In the genomic region with DNA sequence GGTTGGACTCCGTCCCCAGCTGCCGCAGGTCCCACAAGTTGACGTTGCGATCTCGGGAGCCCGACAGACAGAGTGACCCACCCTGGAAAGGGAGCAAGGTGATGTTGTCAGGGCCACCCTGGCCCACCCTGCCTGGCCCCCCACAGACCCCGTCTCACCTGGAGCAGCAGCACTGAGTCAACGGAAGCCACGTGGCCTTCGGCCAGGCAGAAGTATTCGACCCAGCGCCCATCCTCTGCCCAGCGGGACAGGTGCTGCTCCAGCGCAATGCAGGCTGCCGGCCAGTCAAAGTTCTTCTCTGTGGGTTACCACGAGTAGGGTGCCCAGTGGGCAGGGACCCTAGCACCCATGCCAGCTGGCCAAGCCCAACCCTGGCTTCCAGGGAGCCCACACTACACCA, we compare ENCODE assay signal across 28 cellular contexts. TPM values are rescaled to one million over a fixed set of nuclear protein-coding genes. Genes with fewer than 3 reads are reported as not detected.
A peak's percentile ranks its signal among the peaks of the same experiment; 100 is the strongest.
DNase-seq lines count a peak whose midpoint lies in the region; ATAC-seq and TF ChIP-seq lines count a peak whose summit lies in the region.
"Had no signal": no experiment of that assay in that cellular context is flagged by ENCODE, and none has a peak within 500 bp of the region (broad histone marks: within the 10 kb centered on the region; RNA-seq: fewer than 3 reads in every experiment).

No MANE protein-coding gene starts in this region.

- H3K4me1 Mint-ChIP-seq in activated T-cell treated with anti-CD3 and anti-CD28 coated beads, Interleukin-2, amount 50 U/mL, for 24 hours (ENCODE audit: low read depth), result peaks cover 27% of the 10 kb centered on the region
- H3K4me1 Mint-ChIP-seq in activated naive CD8-positive, alpha-beta T cell treated with anti-CD3 and anti-CD28 coated beads for 36 hours, result peaks cover 7% of the 10 kb centered on the region

- ATAC-seq in DND-41 (ENCODE audit: insufficient read depth, low read depth) (no peak), GM21515 (IDR thresholded peaks at IDR 0.05; ENCODE audit: unreplicated experiment) (no peak)
- ATAC-seq: heart left ventricle, pancreas had no signal

- DNase-seq in activated T-cell treated with anti-CD3 and anti-CD28 coated beads, Interleukin-2, amount 50 U/mL, for 24 hours, result no peak
- DNase-seq in activated T-cell treated with anti-CD3 and anti-CD28 coated beads for 4 hours (no peak), DND-41 (no peak), neuronal stem cell (ENCODE audit: low spot score) (no peak), hypothalamus (lab: John Stamatoyannopoulos, UW) (no peak), NCI-H1417 treated with DMSO at 0.1 percent for 48 hours (lab: John Stamatoyannopoulos, UW) (no peak)
- DNase-seq in activated naive CD8-positive, alpha-beta T cell treated with anti-CD3 and anti-CD28 coated beads for 36 hours, result no peak
- DNase-seq: brain microvascular endothelial cell; effector CD4-positive, alpha-beta T cell; erythroblast; heart left ventricle; mesenchymal stem cell; naive B cell; NCI-H1092 treated with DMSO at 0.1 percent for 48 hours; NCI-H2029 treated with DMSO at 0.1 percent for 48 hours; NCI-H345; NCI-H774; pancreas; stimulated activated CD4-positive, alpha-beta T cell treated with anti-CD3 and anti-CD28 coated beads, Interleukin-4, amount 100 ng/mL, for 4 hours; stimulated activated naive CD4-positive, alpha-beta T cell; T-helper 9 cell; testis; WERI-Rb-1 had no signal

- no peak for TF ChIP-seq CTCF in DND-41 (IDR thresholded peaks at IDR 0.05; ENCODE audit: borderline replicate concordance, extremely low read depth, low read length, poor library complexity, severe bottlenecking)

- H3K4ac ChIP-seq in neuronal stem cell (ENCODE audit: low read length), result no peak overlapping the region

- no peak overlapping the region for H3K18ac ChIP-seq in neuronal stem cell (ENCODE audit: low read length)

- H2AK5ac ChIP-seq in neuronal stem cell (ENCODE audit: low read depth, low read length), result no peak overlapping the region

- no peak overlapping the region for H4K8ac ChIP-seq in neuronal stem cell (ENCODE audit: low read depth, low read length)

- H3K4me3 Mint-ChIP-seq in activated T-cell treated with anti-CD3 and anti-CD28 coated beads, Interleukin-2, amount 50 U/mL, for 24 hours, result peak overlapping the region; percentile 87
- peak overlapping the region; percentile 87 for H3K4me3 Mint-ChIP-seq in activated naive CD8-positive, alpha-beta T cell treated with anti-CD3 and anti-CD28 coated beads for 36 hours
- H3K4me3 Mint-ChIP-seq: CD14-positive monocyte had no signal

- H3K23ac ChIP-seq in neuronal stem cell (ENCODE audit: low read depth, low read length, poor library complexity), result peak overlapping the region; percentile 5

- no peaks in the 10 kb centered on the region; the same call in 1 of the 2 replicates for H4K20me1 ChIP-seq in DND-41 (ENCODE audit: insufficient read depth, low read length)

- H3K9ac ChIP-seq in DND-41 (ENCODE audit: low read depth, low read length) (no peak overlapping the region), neuronal stem cell (ENCODE audit: low read depth, low read length, poor library complexity) (no peak overlapping the region)

- peaks cover 9% of the 10 kb centered on the region; the same call in 1 of the 2 replicates for H3K79me2 ChIP-seq in DND-41 (ENCODE audit: insufficient read depth, low read length)

- H4K91ac ChIP-seq in neuronal stem cell (ENCODE audit: low read depth, low read length, poor library complexity), result no peak overlapping the region

- H3K4me1 ChIP-seq in DND-41 (ENCODE audit: insufficient read depth, low read length) (peaks cover 44% of the 10 kb centered on the region), neuronal stem cell (ENCODE audit: control insufficient read depth in 2 of 2, insufficient read depth in 1 of 2, low read depth in 1 of 2, low read length in 2 of 2) (peaks cover 3% of the 10 kb centered on the region in 2 donors)

- H3K27ac Mint-ChIP-seq in activated T-cell treated with anti-CD3 and anti-CD28 coated beads, Interleukin-2, amount 50 U/mL, for 24 hours, result no peak overlapping the region
- no peak overlapping the region for H3K27ac Mint-ChIP-seq in activated naive CD8-positive, alpha-beta T cell treated with anti-CD3 and anti-CD28 coated beads for 36 hours

- H3K27ac ChIP-seq in DND-41 (ENCODE audit: low read length) (no peak overlapping the region), neuronal stem cell (replicated peaks; ENCODE audit: low read length) (no peak overlapping the region)
- H3K27ac ChIP-seq: brain microvascular endothelial cell, heart left ventricle, pancreas, right atrium auricular region, testis, WERI-Rb-1 had no signal

- no peak overlapping the region for H2BK15ac ChIP-seq in neuronal stem cell (ENCODE audit: low read length)

- WGBS in neuronal stem cell (ENCODE audit: extremely low coverage in 2 of 2, insufficient read length in 2 of 2, insufficient replicate concordance in 1 of 2), 2 donors, result no CpG with 5 or more reads among the region's 16 CpGs

- H3K79me1 ChIP-seq in neuronal stem cell (ENCODE audit: low read depth, low read length), result peaks cover 4% of the 10 kb centered on the region

- H2BK120ac ChIP-seq in neuronal stem cell (ENCODE audit: low read depth, low read length), result no peak overlapping the region

- peak overlapping the region; percentile 90; the same call in 1 of the 2 replicates for H3K4me2 ChIP-seq in DND-41 (ENCODE audit: insufficient read depth, low read length)
- H3K4me2 ChIP-seq in neuronal stem cell (ENCODE audit: insufficient read depth, low read length, poor library complexity, severe bottlenecking), result no peak overlapping the region

- H3K27me3 ChIP-seq in DND-41 (ENCODE audit: insufficient read depth, low read length, poor library complexity), result no peaks in the 10 kb centered on the region
- no peaks in the 10 kb centered on the region for H3K27me3 ChIP-seq in neuronal stem cell (ENCODE audit: control insufficient read depth in 3 of 3, insufficient read depth in 3 of 3, low read depth in 1 of 3, low read length in 3 of 3)
- H3K27me3 ChIP-seq: brain microvascular endothelial cell, heart left ventricle, pancreas, right atrium auricular region, testis had no signal

- H2BK12ac ChIP-seq in neuronal stem cell (ENCODE audit: low read length), result no peak overlapping the region

- H3K36me3 ChIP-seq in DND-41 (ENCODE audit: insufficient read depth, low read length) (peaks cover 15% of the 10 kb centered on the region), neuronal stem cell (replicated peaks in 1 of 2; ENCODE audit: control insufficient read depth in 2 of 2, insufficient read depth in 2 of 2, low read length in 2 of 2) (peaks cover 9 to 20% of the 10 kb centered on the region in 2 donors)
- H3K36me3 ChIP-seq: pancreas, right atrium auricular region had no signal

- H2AFZ ChIP-seq in DND-41 (ENCODE audit: low read depth, low read length) (no peak overlapping the region), neuronal stem cell (ENCODE audit: low read length) (no peak overlapping the region)

- no peak overlapping the region for H2BK5ac ChIP-seq in neuronal stem cell (ENCODE audit: low read length)

- H3K27me3 Mint-ChIP-seq in activated T-cell treated with anti-CD3 and anti-CD28 coated beads, Interleukin-2, amount 50 U/mL, for 24 hours, result no peaks in the 10 kb centered on the region
- no peaks in the 10 kb centered on the region for H3K27me3 Mint-ChIP-seq in activated naive CD8-positive, alpha-beta T cell treated with anti-CD3 and anti-CD28 coated beads for 36 hours
- H3K27me3 Mint-ChIP-seq: naive B cell had no signal

- H3K9me3 ChIP-seq in DND-41 (ENCODE audit: insufficient read depth, low read length, severe bottlenecking), result no peaks in the 10 kb centered on the region
- H3K9me3 ChIP-seq in neuronal stem cell (replicated peaks in 1 of 2; ENCODE audit: control insufficient read depth in 2 of 2, insufficient read depth in 1 of 2, low read depth in 1 of 2, low read length in 2 of 2), result no peaks in the 10 kb centered on the region
- H3K9me3 ChIP-seq: heart left ventricle, pancreas, right atrium auricular region, testis had no signal

- peaks cover 49% of the 10 kb centered on the region for H3K36me3 Mint-ChIP-seq in activated T-cell treated with anti-CD3 and anti-CD28 coated beads, Interleukin-2, amount 50 U/mL, for 24 hours (ENCODE audit: low read depth)
- peaks cover 10% of the 10 kb centered on the region for H3K36me3 Mint-ChIP-seq in activated naive CD8-positive, alpha-beta T cell treated with anti-CD3 and anti-CD28 coated beads for 36 hours
- H3K36me3 Mint-ChIP-seq: naive B cell had no signal

- H3K4me3 ChIP-seq in DND-41 (ENCODE audit: low read depth in 1 of 2, low read length in 2 of 2), result no peak overlapping the region
- peak overlapping the region; percentile 23 to 99 for H3K4me3 ChIP-seq in neuronal stem cell (ENCODE audit: low read length in 2 of 2)
- H3K4me3 ChIP-seq: pancreas, right atrium auricular region, testis had no signal

- H3K14ac ChIP-seq in neuronal stem cell (ENCODE audit: low read length), result no peak overlapping the region

- H3K9me3 Mint-ChIP-seq in activated T-cell treated with anti-CD3 and anti-CD28 coated beads, Interleukin-2, amount 50 U/mL, for 24 hours, result no peaks in the 10 kb centered on the region
- H3K9me3 Mint-ChIP-seq in activated naive CD8-positive, alpha-beta T cell treated with anti-CD3 and anti-CD28 coated beads for 36 hours, result no peaks in the 10 kb centered on the region
- H3K9me3 Mint-ChIP-seq: CD14-positive monocyte, naive B cell had no signal

RNA-seq across cellular contexts. Expression of a gene that starts 1.8 kb away (rescaled TPM):
- total RNA-seq in activated naive CD8-positive, alpha-beta T cell treated with anti-CD3 and anti-CD28 coated beads for 36 hours, result 10 to 100 TPM; 13.1 to 13.4 TPM
- polyA plus RNA-seq in neuronal stem cell (2013, experiment 1 of 2), result 11.2 TPM
- 11.1 TPM for polyA plus RNA-seq in neuronal stem cell (2013, experiment 2 of 2)

RNA-seq across cellular contexts. Expression of a gene that starts 6.8 kb away (rescaled TPM):
- not detected for total RNA-seq in activated naive CD8-positive, alpha-beta T cell treated with anti-CD3 and anti-CD28 coated beads for 36 hours
- not detected for polyA plus RNA-seq in neuronal stem cell (2013, experiment 1 of 2)
- polyA plus RNA-seq in neuronal stem cell (2013, experiment 2 of 2), result not detected
- total RNA-seq: heart left ventricle, pancreas, right atrium auricular region had no signal
- polyA plus RNA-seq: adipose tissue, AG04450, CD14-positive monocyte, heart left ventricle, pancreas had no signal

RNA-seq across cellular contexts. Expression of a gene that starts 13.0 kb away (rescaled TPM):
- 10 to 100 TPM; 92.9 to 99.9 TPM for total RNA-seq in activated naive CD8-positive, alpha-beta T cell treated with anti-CD3 and anti-CD28 coated beads for 36 hours
- polyA plus RNA-seq in neuronal stem cell (2013, experiment 1 of 2), result 92.1 TPM
- polyA plus RNA-seq in neuronal stem cell (2013, experiment 2 of 2), result 91.6 TPM

RNA-seq across cellular contexts. Expression of a gene that starts 28.0 kb away (rescaled TPM):
- total RNA-seq in activated naive CD8-positive, alpha-beta T cell treated with anti-CD3 and anti-CD28 coated beads for 36 hours, result 10 to 100 TPM; 25.7 to 26.8 TPM
- polyA plus RNA-seq in neuronal stem cell (2013, experiment 1 of 2), result 11.5 TPM
- polyA plus RNA-seq in neuronal stem cell (2013, experiment 2 of 2), result 10.8 TPM

RNA-seq across cellular contexts. Expression of a gene that starts 28.1 kb away (rescaled TPM):
- 100 to 1,000 TPM; 111 to 122 TPM for total RNA-seq in activated naive CD8-positive, alpha-beta T cell treated with anti-CD3 and anti-CD28 coated beads for 36 hours
- 48.1 TPM for polyA plus RNA-seq in neuronal stem cell (2013, experiment 1 of 2)
- 48.3 TPM for polyA plus RNA-seq in neuronal stem cell (2013, experiment 2 of 2)

Comparison
In these comparisons a context has a peak if more than half of its experiments do, and no peak if none do; other contexts are left out.
1. H3K4me3 ChIP-seq: peak in neuronal stem cell (2 of 2); none in DND-41 (0 of 2).